Comparison of ENCODE assay signal across 9 cellular contexts in genomic region chr5:66840527-66841013, GRCh38.
A peak's percentile ranks its signal among the peaks of the same experiment; 100 is the strongest.
DNase-seq lines count a peak whose midpoint lies in the region; ATAC-seq lines count a peak whose summit lies in the region.
"Had no signal": no experiment of that assay in that cellular context is flagged by ENCODE, and none has a peak within 500 bp of the region (broad histone marks: within the 10 kb centered on the region; RNA-seq: fewer than 3 reads in every experiment).

No MANE protein-coding gene starts in this region.

- no peaks in the 10 kb centered on the region for H3K27me3 ChIP-seq in mesenchymal stem cell (ENCODE audit: control insufficient read depth in 1 of 2, insufficient read depth in 1 of 2, low read length in 2 of 2)
- H3K27me3 ChIP-seq: neutrophil had no signal

- no peaks in the 10 kb centered on the region for H3K9me3 ChIP-seq in mesenchymal stem cell (ENCODE audit: control insufficient read depth, low read length)
- H3K9me3 ChIP-seq: neutrophil had no signal

- no peaks in the 10 kb centered on the region for H3K36me3 ChIP-seq in mesenchymal stem cell (ENCODE audit: control insufficient read depth in 1 of 2, insufficient read depth in 2 of 2, low read depth in 1 of 2, low read length in 2 of 2)
- H3K36me3 ChIP-seq: neutrophil had no signal

- peak; percentile 99 for ATAC-seq in HG02678 (IDR thresholded peaks at IDR 0.05; ENCODE audit: unreplicated experiment)

- no peak overlapping the region for H3K18ac ChIP-seq in mesenchymal stem cell (ENCODE audit: low read depth in 1 of 2, low read length in 2 of 2)

- no peak overlapping the region for H3K27ac ChIP-seq in mesenchymal stem cell (ENCODE audit: low read length, poor library complexity, severe bottlenecking)
- H3K27ac ChIP-seq: neutrophil had no signal

- H3K23ac ChIP-seq in mesenchymal stem cell (ENCODE audit: low read length in 2 of 2), result no peak overlapping the region

- no peak overlapping the region for H2AFZ ChIP-seq in mesenchymal stem cell (ENCODE audit: low read depth, low read length)

- no peak overlapping the region for H4K91ac ChIP-seq in mesenchymal stem cell (ENCODE audit: low read length)

- H3K14ac ChIP-seq in mesenchymal stem cell (ENCODE audit: low read length in 2 of 2), result no peak overlapping the region

- no peak overlapping the region for H2BK15ac ChIP-seq in mesenchymal stem cell (ENCODE audit: low read depth, poor library complexity, severe bottlenecking)

- no peak overlapping the region for H3K4me2 ChIP-seq in mesenchymal stem cell (ENCODE audit: low read length, poor library complexity, severe bottlenecking)

- no peak overlapping the region for H4K8ac ChIP-seq in mesenchymal stem cell (ENCODE audit: low read length)

- peaks cover 2% of the 10 kb centered on the region for H3K4me1 ChIP-seq in mesenchymal stem cell (ENCODE audit: control insufficient read depth, insufficient read depth, low read depth, low read length)

- H3K79me1 ChIP-seq in mesenchymal stem cell (replicated peaks; ENCODE audit: low read length, poor library complexity, severe bottlenecking), result peaks cover 8% of the 10 kb centered on the region

- no peak overlapping the region for H2BK120ac ChIP-seq in mesenchymal stem cell (ENCODE audit: low read depth, low read length)

- H2BK5ac ChIP-seq in mesenchymal stem cell (ENCODE audit: low read depth, low read length, poor library complexity, severe bottlenecking), result no peak overlapping the region

- DNase-seq in GM19238 (ENCODE audit: insufficient read length, low spot score) (peak; percentile 13), NOMO-1 (lab: John Stamatoyannopoulos, UW; ENCODE audit: unreplicated experiment in 2 of 2) (peak; percentile 71 to 94), mesenchymal stem cell (peak; percentile 21), iPS-NIHi11 (ENCODE audit: low spot score) (no peak), NCI-H446 (lab: John Stamatoyannopoulos, UW) (no peak), RPMI8226 (no peak), germinal center (ENCODE audit: low spot score) (no peak)

- no peak overlapping the region for H3K4ac ChIP-seq in mesenchymal stem cell (ENCODE audit: low read depth in 1 of 2, low read length in 2 of 2)

- 66% methylated on average over 2 of the region's 2 CpGs for WGBS in mesenchymal stem cell

- no peak overlapping the region for H2AK5ac ChIP-seq in mesenchymal stem cell (ENCODE audit: low read length, severe bottlenecking)

- no peak overlapping the region for H2BK12ac ChIP-seq in mesenchymal stem cell (ENCODE audit: low read length in 2 of 2)

- H3K9ac ChIP-seq in mesenchymal stem cell (ENCODE audit: low read length), result no peak overlapping the region

- no peak overlapping the region for H3K4me3 ChIP-seq in mesenchymal stem cell (ENCODE audit: insufficient read depth in 1 of 2, low read depth in 1 of 2, low read length in 2 of 2)

Comparison
In these comparisons a context has a peak if more than half of its experiments do, and no peak if none do; other contexts are left out.
1. DNase-seq: peak in GM19238 (single experiment), NOMO-1 (2 of 2) and mesenchymal stem cell (single experiment); none in iPS-NIHi11 (single experiment), NCI-H446 (0 of 2), RPMI8226 (single experiment) and germinal center (single experiment).